Comparison of ENCODE assay signal across 7 cellular contexts in genomic region chrX:7921750-7922149, GRCh38.
"Had no signal": no experiment of that assay in that cellular context is flagged by ENCODE, and none has a peak within 500 bp of the region (broad histone marks: within the 10 kb centered on the region; RNA-seq: fewer than 3 reads in every experiment).

No MANE protein-coding gene starts in this region.

- H3K4me3 ChIP-seq: K562 had no signal

- ATAC-seq: K562 had no signal

- H3K9me3 Mint-ChIP-seq: IgD-negative memory B cell had no signal

- FAIRE-seq: HTR-8/SVneo, K562 had no signal

- H3K27me3 Mint-ChIP-seq: IgD-negative memory B cell had no signal

- H3K27ac Mint-ChIP-seq: IgD-negative memory B cell had no signal

- H3K4me3 Mint-ChIP-seq: IgD-negative memory B cell had no signal

- H3K27ac ChIP-seq: HL-60 had no signal

- DNase-seq: IMR-90, KBM-7, KG1 had no signal
